In genomic region chr9:12698986-12699385, GRCh38 we compare ENCODE assay signal across 21 cellular contexts. TPM values are rescaled to one million over a fixed set of nuclear protein-coding genes. Genes with fewer than 3 reads are reported as not detected.
A peak's percentile ranks its signal among the peaks of the same experiment; 100 is the strongest.
DNase-seq lines count a peak whose midpoint lies in the region; ATAC-seq and TF ChIP-seq lines count a peak whose summit lies in the region.
"Had no signal": no experiment of that assay in that cellular context is flagged by ENCODE, and none has a peak within 500 bp of the region (broad histone marks: within the 10 kb centered on the region; RNA-seq: fewer than 3 reads in every experiment).

No MANE protein-coding gene starts in this region.

- H3K4me1 ChIP-seq in PC-3 (ENCODE audit: insufficient read depth, low read length) (no peaks in the 10 kb centered on the region), trophoblast cell (ENCODE audit: control insufficient read depth in 1 of 2, insufficient read depth in 2 of 2, low read length in 2 of 2) (no peaks in the 10 kb centered on the region)
- H3K4me1 ChIP-seq: body of pancreas, testis had no signal

- peak overlapping the region; percentile 6 for H2BK120ac ChIP-seq in trophoblast cell (ENCODE audit: insufficient read depth, low read length, poor library complexity)

- no peak overlapping the region for H2BK5ac ChIP-seq in trophoblast cell (ENCODE audit: low read depth, low read length, poor library complexity)

- TF ChIP-seq CTCF in PC-3 (conservative IDR thresholded peaks at IDR 0.05; ENCODE audit: low read depth, low read length) (peak; percentile 21; the same call in 1 of the 2 replicates), fibroblast of pulmonary artery (IDR thresholded peaks at IDR 0.05; ENCODE audit: low read length, missing control alignments) (peak; percentile 53)

- ATAC-seq in PC-3 (0 out of 2 replicates have a peak, but pooled peaks have one; percentile 25), HG02678 (IDR thresholded peaks at IDR 0.05; ENCODE audit: unreplicated experiment) (no peak)
- ATAC-seq: activated CD8-positive, alpha-beta T cell treated with anti-CD3 and anti-CD28 coated beads for 36 hours; activated T-cell treated with anti-CD3 and anti-CD28 coated beads, Interleukin-2, amount 50 U/mL, for 4 hours; body of pancreas; CD8-positive, alpha-beta T cell; mucosa of descending colon had no signal

- peak; percentile 34 for DNase-seq in DMS 273 (lab: John Stamatoyannopoulos, UW; ENCODE audit: unreplicated experiment)
- no peak for DNase-seq in PC-3
- peak; percentile 45 for DNase-seq in fibroblast of pulmonary artery (ENCODE audit: low read depth)
- no peak for DNase-seq in trophoblast cell
- DNase-seq in GM19240 (ENCODE audit: insufficient read length, low spot score) = no peak
- DNase-seq in NK-92 (lab: John Stamatoyannopoulos, UW; ENCODE audit: unreplicated experiment) = no peak
- DNase-seq: activated CD4-positive, CD25-positive, alpha-beta regulatory T cell; activated CD8-positive, alpha-beta T cell treated with anti-CD3 and anti-CD28 coated beads for 36 hours; activated T-cell treated with anti-CD3 and anti-CD28 coated beads, Interleukin-2, amount 50 U/mL, for 4 hours; body of pancreas; CD8-positive, alpha-beta T cell; mucosa of descending colon; NCI-H1092; NCI-H2029 treated with DMSO at 0.1 percent for 48 hours; NCI-H446 treated with DMSO at 0.1 percent for 48 hours; SHP77 treated with DMSO at 0.1 percent for 48 hours; T-helper 2 cell; testis had no signal

- no peaks in the 10 kb centered on the region for H4K20me1 ChIP-seq in PC-3 (ENCODE audit: low read length)

- H3K18ac ChIP-seq in trophoblast cell (ENCODE audit: low read length) = no peak overlapping the region

- H3K27me3 ChIP-seq in PC-3 (ENCODE audit: low read length) (no peaks in the 10 kb centered on the region), trophoblast cell (ENCODE audit: insufficient read depth, low read length) (no peaks in the 10 kb centered on the region)
- H3K27me3 ChIP-seq: body of pancreas, esophagus muscularis mucosa, testis had no signal

- H3K9me2 ChIP-seq in PC-3 (replicated peaks; ENCODE audit: low read length) = no peaks in the 10 kb centered on the region

- BruUV-seq in PC-3 (replicated peaks; lab: Mats Ljungman, UMichigan) = no TSS peak

- H3K79me2 ChIP-seq in PC-3 (ENCODE audit: low read length) (no peaks in the 10 kb centered on the region), trophoblast cell (ENCODE audit: control insufficient read depth, insufficient read depth, low read length, poor library complexity) (no peaks in the 10 kb centered on the region)

- CTCF ChIA-PET in PC-3 (lab: Charles Lee) = no interaction called here

- H2AK5ac ChIP-seq in trophoblast cell (ENCODE audit: low read length) = no peak overlapping the region

- no peak overlapping the region for H3K4me2 ChIP-seq in PC-3 (ENCODE audit: low read length)
- no peak overlapping the region for H3K4me2 ChIP-seq in trophoblast cell (ENCODE audit: low read length)

- no peak overlapping the region for H3K14ac ChIP-seq in trophoblast cell (ENCODE audit: low read length)

- H3K36me3 ChIP-seq in PC-3 (ENCODE audit: low read depth, low read length) (no peaks in the 10 kb centered on the region), trophoblast cell (ENCODE audit: control insufficient read depth in 1 of 2, insufficient read depth in 2 of 2, low read length in 2 of 2) (no peaks in the 10 kb centered on the region)
- H3K36me3 ChIP-seq: esophagus muscularis mucosa had no signal

- no peak overlapping the region for H4K91ac ChIP-seq in trophoblast cell (ENCODE audit: low read depth, low read length)

- H2AFZ ChIP-seq in PC-3 (ENCODE audit: low read length) (no peak overlapping the region), trophoblast cell (ENCODE audit: insufficient read depth, low read length, poor library complexity) (no peak overlapping the region)

- peaks cover 1% of the 10 kb centered on the region for H3K79me1 ChIP-seq in trophoblast cell (ENCODE audit: low read length)

- no peaks in the 10 kb centered on the region for H3F3A ChIP-seq in PC-3 (ENCODE audit: low read length, unreplicated experiment)

- H3K27ac ChIP-seq in PC-3 (ENCODE audit: low read length) (no peak overlapping the region), trophoblast cell (ENCODE audit: low read depth, low read length) (no peak overlapping the region)
- H3K27ac ChIP-seq: body of pancreas, KMS-11, testis had no signal

- H3K4ac ChIP-seq in trophoblast cell (ENCODE audit: low read depth, low read length) = no peak overlapping the region

- H4K12ac ChIP-seq in trophoblast cell (ENCODE audit: low read depth, low read length) = no peak overlapping the region

- H3K9ac ChIP-seq in PC-3 (ENCODE audit: low read length) (no peak overlapping the region), trophoblast cell (ENCODE audit: low read length) (no peak overlapping the region)
- H3K9ac ChIP-seq: KMS-11 had no signal

- no peak overlapping the region for H3K23ac ChIP-seq in trophoblast cell (ENCODE audit: low read length)

- H3K4me3 ChIP-seq in PC-3 (ENCODE audit: low read length) (no peak overlapping the region), fibroblast of pulmonary artery (replicated peaks; ENCODE audit: low read depth, low read length) (no peak overlapping the region), trophoblast cell (ENCODE audit: low read depth, low read length) (no peak overlapping the region)
- H3K4me3 ChIP-seq: body of pancreas, esophagus muscularis mucosa, mucosa of descending colon, testis had no signal

- H4K8ac ChIP-seq in trophoblast cell (ENCODE audit: low read depth, low read length) = no peak overlapping the region

- H3K9me3 ChIP-seq in PC-3 (ENCODE audit: low read length) = no peaks in the 10 kb centered on the region
- no peaks in the 10 kb centered on the region for H3K9me3 ChIP-seq in trophoblast cell (ENCODE audit: insufficient read depth, low read depth, low read length)
- H3K9me3 ChIP-seq: body of pancreas, esophagus muscularis mucosa, mucosa of descending colon, testis had no signal

- POLR2A ChIA-PET in PC-3 (lab: Charles Lee; ENCODE audit: unreplicated experiment) = no interaction called here

- intact Hi-C loops in PC-3 (cut with micrococcal nuclease) = no loop called here

- no CpG with 5 or more reads among the region's 1 CpG for WGBS in trophoblast cell (ENCODE audit: extremely low coverage, insufficient coverage, insufficient read length)

- no peak overlapping the region for H2BK12ac ChIP-seq in trophoblast cell (ENCODE audit: low read length)

RNA-seq across cellular contexts. Expression of gene TYRP1, which starts 5.8 kb away (rescaled TPM):
- total RNA-seq in PC-3 (2014; rRNA removed) = 0.22 TPM in 1 of 2 replicates, not detected in the other
- 0.85 and 1.0 TPM in 2 replicates for polyA plus RNA-seq in trophoblast cell (2013)
- total RNA-seq: activated CD8-positive, alpha-beta T cell treated with anti-CD3 and anti-CD28 coated beads for 36 hours; activated T-cell treated with anti-CD3 and anti-CD28 coated beads, Interleukin-2, amount 50 U/mL, for 4 hours; body of pancreas; CD8-positive, alpha-beta T cell had no signal

Comparison
In these comparisons a context has a peak if more than half of its experiments do, and no peak if none do; other contexts are left out.
1. DNase-seq: peak in DMS 273 (single experiment) and fibroblast of pulmonary artery (single experiment); none in PC-3 (single experiment), trophoblast cell (0 of 2), GM19240 (single experiment) and NK-92 (single experiment).